ENCODE assay signal across 29 cellular contexts in genomic region chr9:98516897-98517503, GRCh38.
"Had no signal": no experiment of that assay in that cellular context is flagged by ENCODE, and none has a peak within 500 bp of the region (broad histone marks: within the 10 kb centered on the region; RNA-seq: fewer than 3 reads in every experiment).

No MANE protein-coding gene starts in this region.

- H3K4me1 Mint-ChIP-seq: activated CD4-positive, alpha-beta memory T cell treated with anti-CD3 and anti-CD28 coated beads, Interleukin-2, amount 10 ng/mL, durations not matched to agents 7 days and 5 days; activated naive CD8-positive, alpha-beta T cell treated with anti-CD3 and anti-CD28 coated beads for 36 hours; central memory CD8-positive, alpha-beta T cell; WTC11 had no signal

- H3K9me3 ChIP-seq: ascending aorta, MG63, SJSA1, SK-N-SH had no signal

- H3K27ac Mint-ChIP-seq: activated CD4-positive, alpha-beta memory T cell treated with anti-CD3 and anti-CD28 coated beads, Interleukin-2, amount 10 ng/mL, durations not matched to agents 7 days and 5 days; activated naive CD8-positive, alpha-beta T cell treated with anti-CD3 and anti-CD28 coated beads for 36 hours; T-helper 1 cell treated with Interleukin-12 subunit alpha and Interleukin-12 subunit beta and Interleukin-4 antibody, amounts not matched to agents 30 μg/mL and 1 μg/mL, for 36 hours; T-helper 2 cell treated with Interferon-gamma antibody and Interleukin-4, amounts not matched to agents 5 μg/mL and 100 μg/mL, for 36 hours; WTC11 had no signal

- ATAC-seq: activated CD4-positive, CD25-positive, alpha-beta regulatory T cell treated with anti-CD3 and anti-CD28 coated beads, Interleukin-2, amount 50 U/mL, for 24 hours; Panc1; WTC11 had no signal

- H3K9ac ChIP-seq: SK-N-SH had no signal

- H3K27me3 ChIP-seq: ascending aorta, cardiac muscle cell, MG63, SJSA1 had no signal

- H3K4me1 ChIP-seq: ascending aorta, SJSA1 had no signal

- H3K4me3 Mint-ChIP-seq: activated CD4-positive, alpha-beta memory T cell treated with anti-CD3 and anti-CD28 coated beads, Interleukin-2, amount 10 ng/mL, durations not matched to agents 7 days and 5 days; activated naive CD8-positive, alpha-beta T cell treated with anti-CD3 and anti-CD28 coated beads for 36 hours; central memory CD8-positive, alpha-beta T cell; T-helper 1 cell treated with Interleukin-12 subunit alpha and Interleukin-12 subunit beta and Interleukin-4 antibody, amounts not matched to agents 30 μg/mL and 1 μg/mL, for 36 hours; T-helper 2 cell treated with Interferon-gamma antibody and Interleukin-4, amounts not matched to agents 5 μg/mL and 100 μg/mL, for 36 hours; WTC11 had no signal

- H3K36me3 ChIP-seq: ascending aorta, cardiac muscle cell, MG63, SJSA1 had no signal

- H3K36me3 Mint-ChIP-seq: activated naive CD8-positive, alpha-beta T cell treated with anti-CD3 and anti-CD28 coated beads for 36 hours; WTC11 had no signal

- H3K4me2 ChIP-seq: SK-N-SH had no signal

- H3K9me2 ChIP-seq: SK-N-SH had no signal

- DNase-seq: activated CD4-positive, alpha-beta memory T cell treated with anti-CD3 and anti-CD28 coated beads, Interleukin-2, amount 10 ng/mL, durations not matched to agents 7 days and 5 days; activated CD4-positive, alpha-beta T cell treated with anti-CD3 and anti-CD28 coated beads for 4 hours; activated CD8-positive, alpha-beta memory T cell treated with anti-CD3 and anti-CD28 coated beads, Interleukin-2, amount 50 U/mL, for 48 hours; activated effector memory CD4-positive, alpha-beta T cell treated with anti-CD3 and anti-CD28 coated beads, Interleukin-2, amount 50 U/mL, for 16 hours; activated naive CD4-positive, alpha-beta T cell; activated naive CD4-positive, alpha-beta T cell treated with anti-CD3 and anti-CD28 coated beads, Interleukin-2, amount 50 U/mL, for 16 hours; activated naive CD8-positive, alpha-beta T cell treated with anti-CD3 and anti-CD28 coated beads for 36 hours; activated T-cell treated with anti-CD3 and anti-CD28 coated beads, Interleukin-2, amount 50 U/mL, for 48 hours; amniotic stem cell; Kasumi-1; KBM-7; MG63; NCI-H1048; NCI-H1436 treated with DMSO at 0.1 percent for 48 hours; NCI-H1694 treated with DMSO at 0.1 percent for 48 hours; NCI-H2029; NCI-H345; RPMI8226; SHP77 treated with DMSO at 0.1 percent for 48 hours; SK-N-SH had no signal

- H3K4me3 ChIP-seq: ascending aorta, cardiac muscle cell, MG63, SJSA1 had no signal

- H3K27ac ChIP-seq: ascending aorta, cardiac muscle cell, SJSA1 had no signal

- H3K9me3 Mint-ChIP-seq: activated CD4-positive, alpha-beta memory T cell treated with anti-CD3 and anti-CD28 coated beads, Interleukin-2, amount 10 ng/mL, durations not matched to agents 7 days and 5 days; activated naive CD8-positive, alpha-beta T cell treated with anti-CD3 and anti-CD28 coated beads for 36 hours; central memory CD8-positive, alpha-beta T cell; T-helper 1 cell treated with Interleukin-12 subunit alpha and Interleukin-12 subunit beta and Interleukin-4 antibody, amounts not matched to agents 30 μg/mL and 1 μg/mL, for 36 hours; T-helper 2 cell treated with Interferon-gamma antibody and Interleukin-4, amounts not matched to agents 5 μg/mL and 100 μg/mL, for 36 hours had no signal
